Comparison of ENCODE assay signal across 25 cellular contexts in the genomic region with DNA sequence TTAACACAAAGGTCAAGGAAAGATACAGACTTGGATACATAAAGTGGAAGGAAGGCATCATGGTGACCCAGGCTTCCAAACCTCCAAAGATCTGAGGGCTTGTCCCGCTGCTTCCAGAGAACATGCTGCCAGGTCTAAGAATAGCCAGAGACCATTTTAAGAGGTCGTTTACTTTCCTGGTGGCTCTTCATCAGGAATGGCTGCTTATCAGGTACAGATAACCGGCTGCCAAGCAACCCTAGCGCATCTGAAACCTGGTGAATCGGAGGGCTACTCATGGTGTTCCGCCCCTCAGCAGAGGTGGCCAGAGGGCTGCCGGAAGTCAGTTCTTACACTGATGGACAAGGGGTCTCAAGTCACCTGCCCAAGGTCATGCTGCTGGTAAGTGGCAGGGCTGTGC.
"Had no signal": no experiment of that assay in that cellular context is flagged by ENCODE, and none has a peak within 500 bp of the region (broad histone marks: within the 10 kb centered on the region; RNA-seq: fewer than 3 reads in every experiment).

No MANE protein-coding gene starts in this region.

- H3K4me3 ChIP-seq: dorsolateral prefrontal cortex, gastroesophageal sphincter, neural progenitor cell, prostate gland, right lobe of liver, thoracic aorta, tibial nerve, vagina had no signal

- H3K4me1 Mint-ChIP-seq: immature natural killer cell; neural progenitor cell; stimulated activated naive B cell treated with anti-CD40 and anti-IgM and Interleukin-4, amounts not matched to agents 10 μg/mL and 1 μg/mL and 100 μg/mL, for 72 hours had no signal

- H3K36me3 Mint-ChIP-seq: immature natural killer cell; natural killer cell treated with Interleukin-12 subunit alpha and Interleukin-12 subunit beta and Interleukin-15 and Interleukin-18, amount 100 ng/mL, for 72 hours; stimulated activated naive B cell treated with anti-CD40 and anti-IgM and Interleukin-4, amounts not matched to agents 10 μg/mL and 1 μg/mL and 100 μg/mL, for 72 hours had no signal

- ATAC-seq: esophagus mucosa; foreskin keratinocyte; gastroesophageal sphincter; natural killer cell treated with Interleukin-12 subunit alpha and Interleukin-12 subunit beta and Interleukin-15 and Interleukin-18, amount 100 ng/mL, for 72 hours; right lobe of liver; stimulated activated naive B cell treated with anti-CD40 and anti-IgM and Interleukin-4, amounts not matched to agents 10 μg/mL and 1 μg/mL and 100 μg/mL, for 72 hours had no signal

- H3K27ac ChIP-seq: dorsolateral prefrontal cortex, epithelial cell of prostate, foreskin keratinocyte, gastroesophageal sphincter, neural progenitor cell, parathyroid adenoma, prostate gland, right lobe of liver, thoracic aorta, tibial nerve, vagina had no signal

- H3K9ac ChIP-seq: neural progenitor cell, parathyroid adenoma had no signal

- H3K4me3 Mint-ChIP-seq: immature natural killer cell; natural killer cell treated with Interleukin-12 subunit alpha and Interleukin-12 subunit beta and Interleukin-15 and Interleukin-18, amount 100 ng/mL, for 72 hours; neural progenitor cell; stimulated activated naive B cell treated with anti-CD40 and anti-IgM and Interleukin-4, amounts not matched to agents 10 μg/mL and 1 μg/mL and 100 μg/mL, for 72 hours; stimulated activated naive CD8-positive, alpha-beta T cell treated with anti-CD3 and anti-CD28 coated beads, Interleukin-15, Interleukin-2, amounts not matched to agents 100 ng/mL and 50 ng/mL, for 24 hours had no signal

- H3K4me1 ChIP-seq: foreskin keratinocyte, gastroesophageal sphincter, parathyroid adenoma, prostate gland, right lobe of liver, tibial nerve, vagina had no signal

- H3K27me3 Mint-ChIP-seq: stimulated activated naive CD8-positive, alpha-beta T cell treated with anti-CD3 and anti-CD28 coated beads, Interleukin-15, Interleukin-2, amounts not matched to agents 100 ng/mL and 50 ng/mL, for 24 hours had no signal

- H3K9me3 ChIP-seq: gastroesophageal sphincter, prostate gland, right lobe of liver, thoracic aorta, vagina had no signal

- H3K27ac Mint-ChIP-seq: immature natural killer cell; natural killer cell treated with Interleukin-12 subunit alpha and Interleukin-12 subunit beta and Interleukin-15 and Interleukin-18, amount 100 ng/mL, for 72 hours; neural progenitor cell; stimulated activated naive B cell treated with anti-CD40 and anti-IgM and Interleukin-4, amounts not matched to agents 10 μg/mL and 1 μg/mL and 100 μg/mL, for 72 hours; stimulated activated naive CD8-positive, alpha-beta T cell treated with anti-CD3 and anti-CD28 coated beads, Interleukin-15, Interleukin-2, amounts not matched to agents 100 ng/mL and 50 ng/mL, for 24 hours had no signal

- DNase-seq: caudate nucleus; cerebellar nuclear complex; dorsolateral prefrontal cortex; effector CD4-positive, alpha-beta T cell; foreskin keratinocyte; hypothalamus; immature natural killer cell; islet precursor cell; kidney glomerular epithelial cell; right lobe of liver; small intestine; stimulated activated CD4-positive, alpha-beta T cell treated with anti-CD3 and anti-CD28 coated beads, Interleukin-15, amount 100 ng/mL, for 24 hours; stimulated activated CD4-positive, alpha-beta T cell treated with anti-CD3 and anti-CD28 coated beads, Interleukin-2, amount 100 ng/mL, for 48 hours; stimulated activated naive B cell treated with anti-CD40 and anti-IgM and Interleukin-4, amounts not matched to agents 10 μg/mL and 1 μg/mL and 100 μg/mL, for 72 hours had no signal

- H3K27me3 ChIP-seq: dorsolateral prefrontal cortex, foreskin keratinocyte, neural progenitor cell, right lobe of liver, tibial nerve, vagina had no signal

- H3K36me3 ChIP-seq: gastroesophageal sphincter, neural progenitor cell, prostate gland, right lobe of liver, thoracic aorta, vagina had no signal

- H3K9me3 Mint-ChIP-seq: natural killer cell treated with Interleukin-12 subunit alpha and Interleukin-12 subunit beta and Interleukin-15 and Interleukin-18, amount 100 ng/mL, for 72 hours; neural progenitor cell; stimulated activated naive B cell treated with anti-CD40 and anti-IgM and Interleukin-4, amounts not matched to agents 10 μg/mL and 1 μg/mL and 100 μg/mL, for 72 hours; stimulated activated naive CD8-positive, alpha-beta T cell treated with anti-CD3 and anti-CD28 coated beads, Interleukin-15, Interleukin-2, amounts not matched to agents 100 ng/mL and 50 ng/mL, for 24 hours had no signal
